Comparison of ENCODE assay signal across 1 cellular context in the genomic region with DNA sequence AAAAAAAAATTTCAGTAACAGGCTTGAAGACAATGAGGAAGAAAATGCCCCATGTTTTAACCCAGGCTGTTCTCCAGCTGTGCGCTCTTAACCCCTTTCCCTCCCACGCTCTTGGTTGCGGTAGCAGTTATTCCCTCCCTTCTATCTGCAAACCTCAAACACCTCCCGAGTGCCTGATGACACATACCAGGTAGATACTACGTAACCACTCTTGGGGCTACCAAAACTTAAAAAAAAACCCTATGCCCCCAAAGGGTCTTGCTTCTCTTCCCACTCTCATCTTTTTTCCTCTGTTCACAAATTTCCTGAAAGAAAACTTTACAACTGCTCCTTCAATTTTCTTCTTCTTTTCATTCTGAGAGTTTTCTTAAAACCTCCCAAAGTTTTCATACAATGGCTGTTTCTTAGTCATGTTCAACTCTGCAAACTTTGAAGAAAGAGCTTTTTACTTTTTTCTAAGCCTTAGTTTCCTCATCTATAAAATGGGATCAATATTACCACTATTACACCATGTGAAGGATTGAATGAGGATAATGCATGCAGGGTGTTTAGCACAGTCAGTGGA.
TF ChIP-seq lines count a peak whose summit lies in the region.

No MANE protein-coding gene starts in this region.

TF ChIP-seq in H1, 55 proteins besides CTCF, POLR2A, EP300 and RAD21:
- TF ChIP-seq ZNF274 (IDR thresholded peaks at IDR 0.05; ENCODE audit: borderline replicate concordance, extremely low read depth, low read length): no peak
- 0 out of 2 replicates have a peak, but pooled peaks have one; percentile 20 for TF ChIP-seq KDM1A (IDR thresholded peaks at IDR 0.05; ENCODE audit: borderline replicate concordance, low read length)
